In genomic region chr1:246169486-246169885, GRCh38 we compare ENCODE assay signal across 32 cellular contexts.
"Had no signal": no experiment of that assay in that cellular context is flagged by ENCODE, and none has a peak within 500 bp of the region (broad histone marks: within the 10 kb centered on the region; RNA-seq: fewer than 3 reads in every experiment).

No MANE protein-coding gene starts in this region.

- H3K9me3 ChIP-seq: MG63 had no signal

- DNase-seq: Kasumi-1, MG63, MM.1S, NCI-H1092, NCI-H1092 treated with DMSO at 0.1 percent for 48 hours, NCI-H1105, NCI-H1105 treated with DMSO at 0.1 percent for 48 hours, NCI-H1417, NCI-H1417 treated with DMSO at 0.1 percent for 48 hours, NCI-H1436, NCI-H1436 treated with DMSO at 0.1 percent for 48 hours, NCI-H146, NCI-H1694, NCI-H1694 treated with DMSO at 0.1 percent for 48 hours, NCI-H187, NCI-H187 treated with DMSO at 0.1 percent for 48 hours, NCI-H2029, NCI-H2029 treated with DMSO at 0.1 percent for 48 hours, NCI-H2081, NCI-H2081 treated with DMSO at 0.1 percent for 48 hours, NCI-H2107, NCI-H2171, NCI-H2171 treated with DMSO at 0.1 percent for 48 hours, NCI-H2227 treated with DMSO at 0.1 percent for 48 hours, NCI-H226, NCI-H345, NCI-H446, NCI-H446 treated with DMSO at 0.1 percent for 48 hours, NCI-H510A, NCI-H510A treated with DMSO at 0.1 percent for 48 hours, NCI-H524, NCI-H524 treated with DMSO at 0.1 percent for 48 hours had no signal

- H3K27me3 ChIP-seq: MG63 had no signal

- H3K36me3 ChIP-seq: MG63 had no signal

- H3K4me3 ChIP-seq: MG63 had no signal
